ENCODE assay signal across 29 cellular contexts in the genomic region with DNA sequence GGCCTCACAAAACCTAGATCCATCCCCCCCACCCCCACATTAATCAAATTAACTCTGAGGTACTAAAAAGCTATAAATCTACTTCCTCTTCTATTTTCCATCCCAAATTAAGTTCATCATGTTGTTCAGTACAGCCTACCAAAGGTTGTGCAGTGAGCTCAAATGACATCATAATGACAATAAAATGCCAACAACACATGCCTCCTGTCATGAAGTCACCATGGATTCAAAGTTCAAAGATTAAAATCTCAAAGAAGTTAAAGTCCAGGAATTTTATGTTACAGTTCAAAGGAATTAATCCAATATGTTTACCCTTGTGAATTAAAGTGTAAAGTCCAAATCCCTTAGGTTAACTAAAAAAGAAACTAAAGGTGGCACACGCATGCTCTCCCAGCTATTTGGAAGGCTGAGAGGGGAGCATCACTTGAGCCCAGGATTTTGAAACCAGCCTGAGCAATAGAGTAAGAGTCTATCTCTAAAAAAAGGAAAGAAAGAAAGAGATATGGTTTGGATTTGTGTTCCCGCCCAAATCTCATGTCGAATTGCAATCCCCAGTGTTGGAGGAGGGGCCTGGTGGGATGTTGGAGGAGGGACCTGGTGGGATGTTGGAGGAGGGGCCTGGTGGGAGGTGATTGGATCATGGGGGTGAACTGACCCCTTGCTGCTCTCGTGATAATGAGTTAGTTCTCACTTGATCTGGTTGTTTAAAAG. TPM values are rescaled to one million over a fixed set of nuclear protein-coding genes. Genes with fewer than 3 reads are reported as not detected.
DNase-seq lines count a peak whose midpoint lies in the region; ATAC-seq, FAIRE-seq and TF ChIP-seq lines count a peak whose summit lies in the region.
"Had no signal": no experiment of that assay in that cellular context is flagged by ENCODE, and none has a peak within 500 bp of the region (broad histone marks: within the 10 kb centered on the region; RNA-seq: fewer than 3 reads in every experiment).

No MANE protein-coding gene starts in this region.

- no peak for TF ChIP-seq RAD21 in K562 (CRISPR knock-in tag; conservative IDR thresholded peaks at IDR 0.05 in 1 of 2, IDR thresholded peaks at IDR 0.05 in 1 of 2)

- H3K79me2 ChIP-seq in K562 (ENCODE audit: control insufficient read depth, insufficient read depth, low read length) = no peaks in the 10 kb centered on the region
- H3K79me2 ChIP-seq: parathyroid adenoma had no signal

- no peak overlapping the region for H3K9ac ChIP-seq in K562 (ENCODE audit: insufficient read depth in 1 of 2, low read depth in 2 of 2, low read length in 2 of 2)
- H3K9ac ChIP-seq: parathyroid adenoma had no signal

- peak overlapping the region; percentile 2; the same call in 1 of the 2 replicates for H2AFZ ChIP-seq in K562 (ENCODE audit: low read depth, low read length)
- H2AFZ ChIP-seq: parathyroid adenoma had no signal

- ATAC-seq in K562 (peak; percentile 36; the same call in 1 of the 3 replicates), left lobe of liver (peak; percentile 90), gastroesophageal sphincter (no peak)
- ATAC-seq: effector memory CD8-positive, alpha-beta T cell; stimulated activated naive CD8-positive, alpha-beta T cell treated with anti-CD3 and anti-CD28 coated beads, Interleukin-15, amount 100 ng/mL, for 72 hours had no signal

- no peak for TF ChIP-seq CTCF in K562 (IDR thresholded peaks at IDR 0.05 in 2 of 3, conservative IDR thresholded peaks at IDR 0.05 in 1 of 3; ENCODE audit: insufficient read depth in 2 of 3, low read depth in 1 of 3, low read length in 3 of 3)
- TF ChIP-seq CTCF in gastroesophageal sphincter (IDR thresholded peaks at IDR 0.05) = no peak

- H3K4me3 ChIP-seq in K562 (no peak overlapping the region), small intestine (ENCODE audit: low read depth in 1 of 2, low read length in 2 of 2) (no peak overlapping the region), gastroesophageal sphincter (no peak overlapping the region)
- H3K4me3 ChIP-seq: ascending aorta, coronary artery, uterus had no signal

- no peaks in the 10 kb centered on the region for H3K9me3 ChIP-seq in K562 (replicated peaks; ENCODE audit: control insufficient read depth, insufficient read depth, low read depth, low read length)
- H3K9me3 ChIP-seq in small intestine (ENCODE audit: control insufficient read depth, low read depth) = no peaks in the 10 kb centered on the region
- no peaks in the 10 kb centered on the region for H3K9me3 ChIP-seq in gastroesophageal sphincter
- H3K9me3 ChIP-seq: ascending aorta, uterus had no signal

- FAIRE-seq in K562 (lab: Jason Lieb, UNC) = peak; percentile 69
- FAIRE-seq in small intestine (lab: Jason Lieb, UNC) = peak; percentile 96

- intact Hi-C loops in K562 (cut with micrococcal nuclease) = no loop called here

- no TSS peak for BruUV-seq in K562 (replicated peaks; lab: Mats Ljungman, UMichigan)

- H3K27ac ChIP-seq in K562 (ENCODE audit: extremely low read depth, low read depth, low read length) (no peak overlapping the region), small intestine (ENCODE audit: low read depth in 1 of 2, low read length in 1 of 2) (peak overlapping the region in 1 of 2 donors; percentile 62), gastroesophageal sphincter (no peak overlapping the region)
- H3K27ac ChIP-seq: ascending aorta, coronary artery, parathyroid adenoma, uterus, WERI-Rb-1 had no signal

- 26% methylated on average over 4 of the region's 4 CpGs for WGBS in K562 (ENCODE audit: insufficient coverage, low coverage, missing lambda C conversion rate)
- WGBS in small intestine, 3 donors = 18 to 64% (median 53%) methylated on average over 4 of the region's 4 CpGs
- WGBS in gastroesophageal sphincter (ENCODE audit: low coverage in 1 of 2), 2 donors = 48 to 64% methylated on average over 3 to 4 of the region's 4 CpGs

- H3K27me3 ChIP-seq in K562 (ENCODE audit: control insufficient read depth in 2 of 2, insufficient read depth in 2 of 2, low read length in 2 of 2) (no peaks in the 10 kb centered on the region), small intestine (ENCODE audit: control insufficient read depth in 2 of 2, insufficient read depth in 2 of 2, low read length in 2 of 2) (no peaks in the 10 kb centered on the region), gastroesophageal sphincter (no peaks in the 10 kb centered on the region)
- H3K27me3 ChIP-seq: ascending aorta, uterus had no signal

- no peak for TF ChIP-seq POLR2A in K562 (conservative IDR thresholded peaks at IDR 0.05)
- no peak for TF ChIP-seq POLR2A in gastroesophageal sphincter (IDR thresholded peaks at IDR 0.05)

- in situ Hi-C loops in K562 (cut with MboI) = no loop called here

- H3K36me3 ChIP-seq in K562 (ENCODE audit: control insufficient read depth, insufficient read depth, low read length) (no peaks in the 10 kb centered on the region), small intestine (ENCODE audit: control insufficient read depth in 2 of 2, insufficient read depth in 2 of 2, low read length in 2 of 2) (no peaks in the 10 kb centered on the region), gastroesophageal sphincter (no peaks in the 10 kb centered on the region)
- H3K36me3 ChIP-seq: ascending aorta, uterus, WERI-Rb-1 had no signal

- no peak overlapping the region for H3K4me2 ChIP-seq in K562 (ENCODE audit: insufficient read depth, low read length)

- H3K4me1 ChIP-seq in K562 (replicated peaks in 1 of 2; ENCODE audit: control insufficient read depth in 2 of 2, insufficient read depth in 2 of 2, low read length in 2 of 2) (peaks cover 0 to 3% of the 10 kb centered on the region in 2 experiments; a peak in 1 of 5 replicates), small intestine (ENCODE audit: control insufficient read depth in 2 of 2, insufficient read depth in 1 of 2, low read depth in 1 of 2, low read length in 1 of 2) (no peaks in the 10 kb centered on the region), gastroesophageal sphincter (no peaks in the 10 kb centered on the region)
- H3K4me1 ChIP-seq: ascending aorta, parathyroid adenoma, uterus had no signal

- CTCF ChIA-PET in K562 (lab: Yijun Ruan, JAX; ENCODE audit: low intra/inter-chr PET ratio) = no interaction called here

- no peaks in the 10 kb centered on the region for H4K20me1 ChIP-seq in K562 (replicated peaks; ENCODE audit: control insufficient read depth, insufficient read depth, low read length)

- TF ChIP-seq EP300 in K562 (IDR thresholded peaks at IDR 0.05; ENCODE audit: low read length) = no peak
- TF ChIP-seq EP300 in gastroesophageal sphincter (IDR thresholded peaks at IDR 0.05) = no peak

- DNase-seq in NOMO-1 treated with DMSO at 0.1 percent for 48 hours (lab: John Stamatoyannopoulos, UW; ENCODE audit: unreplicated experiment) (peak; percentile 2), NOMO-1 treated with dmso at 0.1 percent for 144 hours (lab: John Stamatoyannopoulos, UW; ENCODE audit: unreplicated experiment) (no peak), K562 (ENCODE audit: extremely low read depth in 1 of 4, low spot score in 3 of 4) (no peak), left lobe of liver (ENCODE audit: low spot score) (no peak), small intestine (peak; percentile 94), DMS53 (lab: John Stamatoyannopoulos, UW) (no peak), cerebellar cortex (ENCODE audit: low spot score) (no peak)
- DNase-seq: 8988T; activated CD4-positive, alpha-beta T cell treated with anti-CD3 and anti-CD28 coated beads for 48 hours; activated CD8-positive, alpha-beta memory T cell treated with anti-CD3 and anti-CD28 coated beads for 24 hours; activated T-cell treated with anti-CD3 and anti-CD28 coated beads for 4 hours; C1 segment of cervical spinal cord; DMS153; effector memory CD8-positive, alpha-beta T cell; GOT3; kidney glomerular epithelial cell; NCI-H1436; NCI-H2081 treated with DMSO at 0.1 percent for 48 hours; NCI-H2227 treated with DMSO at 0.1 percent for 48 hours; stimulated activated CD4-positive, alpha-beta T cell treated with anti-CD3 and anti-CD28 coated beads, Interleukin-1b, Interleukin-23, amount 100 ng/mL, for 48 hours; stimulated activated naive CD8-positive, alpha-beta T cell treated with anti-CD3 and anti-CD28 coated beads, Interleukin-15, amount 100 ng/mL, for 72 hours; SW 1271; T1000; uterus; WERI-Rb-1 had no signal

- no peaks in the 10 kb centered on the region for H3K9me1 ChIP-seq in K562 (ENCODE audit: control insufficient read depth, insufficient read depth, low read length)

- POLR2A ChIA-PET in K562 (lab: Yijun Ruan, JAX) = no interaction called here

TF ChIP-seq in K562, 482 proteins besides CTCF, POLR2A, EP300 and RAD21 (continues in another document):
- TF ChIP-seq, protein P1, sequence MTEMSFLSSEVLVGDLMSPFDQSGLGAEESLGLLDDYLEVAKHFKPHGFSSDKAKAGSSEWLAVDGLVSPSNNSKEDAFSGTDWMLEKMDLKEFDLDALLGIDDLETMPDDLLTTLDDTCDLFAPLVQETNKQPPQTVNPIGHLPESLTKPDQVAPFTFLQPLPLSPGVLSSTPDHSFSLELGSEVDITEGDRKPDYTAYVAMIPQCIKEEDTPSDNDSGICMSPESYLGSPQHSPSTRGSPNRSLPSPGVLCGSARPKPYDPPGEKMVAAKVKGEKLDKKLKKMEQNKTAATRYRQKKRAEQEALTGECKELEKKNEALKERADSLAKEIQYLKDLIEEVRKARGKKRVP (CRISPR knock-in tag; IDR thresholded peaks at IDR 0.05) = no peak
- TF ChIP-seq BRD4 (IDR thresholded peaks at IDR 0.05) = no peak

RNA-seq across cellular contexts. Expression of gene SIRT5, which starts 25.7 kb away (rescaled TPM):
- total RNA-seq in K562 (2011; cell fraction: chromatin; rRNA removed; ENCODE audit: low replicate concordance) = 14.1 and 21.0 TPM in 2 replicates
- total RNA-seq in K562 (2011; cell fraction: nucleolus; rRNA removed) = 9.3 and 10.0 TPM in 2 replicates
- total RNA-seq in K562 (2011; cell fraction: nucleoplasm; rRNA removed) = 16.4 and 25.4 TPM in 2 replicates
- total RNA-seq in K562 (2014; rRNA removed) (7.4 and 8.6 TPM in 2 replicates), K562 (2014; rRNA removed; fragmentation: Illumina TruSeq; extraction: Trizol) (11.6 and 15.0 TPM in 2 replicates), K562 (2015; rRNA removed; fragmentation: Illumina TruSeq; extraction: Trizol) (10.0 and 13.4 TPM in 2 replicates), K562 (2021) (8.6 and 8.7 TPM in 2 replicates), left lobe of liver (22.5 TPM), gastroesophageal sphincter (10 to 100 TPM in 2 of 4 donors, 1 to 10 TPM in 2; 7.5 to 13.1 (median 10.0) TPM)
- polyA plus RNA-seq in K562 (2011; rRNA removed) (9.2 and 11.4 TPM in 2 replicates), K562 (2014; fragmentation: Illumina TruSeq; extraction: Trizol) (12.5 and 15.7 TPM in 2 replicates), K562 (2014; fragmentation: Nextera tagmentation; extraction: Ambion mirVana) (1 to 10 TPM; 2.1 to 2.3 TPM), K562 (2014; rRNA removed) (11.7 and 15.7 TPM in 2 replicates), small intestine (10 to 100 TPM in 1 of 3 donors, 1 to 10 TPM in 2; 7.5 to 10.3 (median 7.6) TPM)
- 7.1 and 7.7 TPM in 2 replicates for polyA plus RNA-seq in K562 (2011; cell fraction: cytosol; rRNA removed)
- 11.8 and 16.3 TPM in 2 replicates for polyA plus RNA-seq in K562 (2011; cell fraction: nucleus; rRNA removed)
- polyA plus RNA-seq in K562 (2012) = 9.1 and 15.2 TPM in 2 replicates
- polyA minus RNA-seq in K562 (2011; rRNA and poly(A)+ RNA removed) = 6.5 TPM in 2 replicates
- polyA minus RNA-seq in K562 (2011; cell fraction: cytosol; rRNA and poly(A)+ RNA removed) = 3.3 and 3.4 TPM in 2 replicates
- polyA minus RNA-seq in K562 (2011; cell fraction: nucleus; rRNA and poly(A)+ RNA removed) = 7.8 and 8.2 TPM in 2 replicates

Comparison
In these comparisons a context has a peak if more than half of its experiments do, and no peak if none do; other contexts are left out.
1. DNase-seq: peak in NOMO-1 treated with DMSO at 0.1 percent for 48 hours (single experiment) and small intestine (single experiment); none in NOMO-1 treated with dmso at 0.1 percent for 144 hours (single experiment), K562 (0 of 4), left lobe of liver (single experiment), DMS53 (single experiment) and cerebellar cortex (single experiment).